In the genomic region with DNA sequence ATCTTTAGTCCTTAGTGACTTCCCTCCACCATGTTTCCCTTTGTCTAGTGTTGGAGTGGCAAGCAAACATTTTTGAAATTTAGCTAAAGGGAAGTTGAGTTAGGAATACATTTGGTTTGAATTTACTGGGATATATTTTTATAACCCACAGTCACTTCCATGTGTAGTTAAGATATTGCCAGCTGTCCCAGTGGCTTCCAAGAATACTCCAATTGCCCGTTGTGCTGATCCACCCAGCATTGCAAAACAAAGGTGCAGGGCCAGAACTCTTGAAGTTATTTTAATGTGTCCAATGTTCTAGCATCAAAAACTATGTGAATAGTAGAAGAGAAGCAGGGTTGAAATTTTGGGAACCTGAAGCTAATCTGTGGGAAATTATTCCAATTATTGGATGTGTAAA, we compare ENCODE assay signal across 22 cellular contexts. TPM values are rescaled to one million over a fixed set of nuclear protein-coding genes. Genes with fewer than 3 reads are reported as not detected.
DNase-seq lines count a peak whose midpoint lies in the region; ATAC-seq and TF ChIP-seq lines count a peak whose summit lies in the region.
"Had no signal": no experiment of that assay in that cellular context is flagged by ENCODE, and none has a peak within 500 bp of the region (broad histone marks: within the 10 kb centered on the region; RNA-seq: fewer than 3 reads in every experiment).

No MANE protein-coding gene starts in this region.

- H3K9ac ChIP-seq in OCI-LY1 (ENCODE audit: low read length) = no peak overlapping the region

- DNase-seq in CD8-positive, alpha-beta memory T cell = no peak
- peak; percentile 82 for DNase-seq in fibroblast of gingiva (ENCODE audit: low read depth)
- peak; percentile 60 to 74 for DNase-seq in gastrocnemius medialis
- no peak for DNase-seq in activated naive CD8-positive, alpha-beta T cell treated with anti-CD3 and anti-CD28 coated beads for 36 hours
- DNase-seq: ACHN, DMS 273 treated with DMSO at 0.1 percent for 48 hours, H9, IMR-90, Kasumi-1, MG63, NCI-H1048, NCI-H1436, NCI-H1930, NCI-H226, NCI-H524, NCI-H82, PC-3, RPMI8226 had no signal

- no peaks in the 10 kb centered on the region for H3K9me3 Mint-ChIP-seq in CD8-positive, alpha-beta memory T cell
- H3K9me3 Mint-ChIP-seq in activated naive CD8-positive, alpha-beta T cell treated with anti-CD3 and anti-CD28 coated beads for 36 hours = no peaks in the 10 kb centered on the region
- H3K9me3 Mint-ChIP-seq: CD14-positive monocyte, H9 had no signal

- no peaks in the 10 kb centered on the region for H3K27me3 ChIP-seq in CD8-positive, alpha-beta memory T cell (ENCODE audit: insufficient read depth, low read length, poor library complexity, severe bottlenecking)
- no peaks in the 10 kb centered on the region for H3K27me3 ChIP-seq in OCI-LY1 (ENCODE audit: insufficient read depth, low read length)
- no peaks in the 10 kb centered on the region for H3K27me3 ChIP-seq in gastrocnemius medialis
- H3K27me3 ChIP-seq: MG63 had no signal

- no peak overlapping the region for H3K4me3 ChIP-seq in CD8-positive, alpha-beta memory T cell (ENCODE audit: low read length)
- H3K4me3 ChIP-seq in OCI-LY1 (ENCODE audit: low read depth, low read length, poor library complexity, severe bottlenecking) (no peak overlapping the region), gastrocnemius medialis (no peak overlapping the region)
- H3K4me3 ChIP-seq: MG63 had no signal

- H3K4me2 ChIP-seq in OCI-LY1 (ENCODE audit: low read length) = no peak overlapping the region

- TF ChIP-seq CTCF in OCI-LY1 (IDR thresholded peaks at IDR 0.05; ENCODE audit: low read length) = no peak
- TF ChIP-seq CTCF in gastrocnemius medialis (IDR thresholded peaks at IDR 0.05 in 4 of 5, conservative IDR thresholded peaks at IDR 0.05 in 1 of 5) = no peak

- peaks cover 0 to 2% of the 10 kb centered on the region in 2 donors for H3K27me3 Mint-ChIP-seq in CD8-positive, alpha-beta memory T cell
- H3K27me3 Mint-ChIP-seq in activated naive CD8-positive, alpha-beta T cell treated with anti-CD3 and anti-CD28 coated beads for 36 hours = no peaks in the 10 kb centered on the region

- no peak overlapping the region for H2AFZ ChIP-seq in OCI-LY1 (ENCODE audit: low read length)

- in situ Hi-C loops in gastrocnemius medialis (cut with MboI; ENCODE audit: low sequenced_read_pairs in 4 of 4) = loop anchor here in 2 of 4 donors (10.0 kb wide), 1 partner anchor 66 kb away; the partner anchor contains the start of genes ECD (in 2 of the 2) and FAM149B1 (in 2 of the 2)

- CTCF ChIA-PET in CD8-positive, alpha-beta memory T cell (lab: Charles Lee) = interaction anchor here (0.7 to 8.3 kb wide), 3 partner anchors 61 to 312 kb away, joined by 3 to 105 read pairs (median 3); partner anchors contain the start of gene DNAJC9

- H3F3A ChIP-seq in OCI-LY1 (ENCODE audit: insufficient read depth, low read length) = no peaks in the 10 kb centered on the region; the same call in 1 of the 2 replicates

- H3K4me3 Mint-ChIP-seq in CD8-positive, alpha-beta memory T cell = no peak overlapping the region
- no peak overlapping the region for H3K4me3 Mint-ChIP-seq in activated naive CD8-positive, alpha-beta T cell treated with anti-CD3 and anti-CD28 coated beads for 36 hours
- H3K4me3 Mint-ChIP-seq: CD14-positive monocyte, H9 had no signal

- no peaks in the 10 kb centered on the region for H3K36me3 ChIP-seq in CD8-positive, alpha-beta memory T cell (ENCODE audit: insufficient read depth, low read length)
- H3K36me3 ChIP-seq in OCI-LY1 (ENCODE audit: insufficient read depth, low read length) (no peaks in the 10 kb centered on the region), gastrocnemius medialis (no peaks in the 10 kb centered on the region)
- H3K36me3 ChIP-seq: MG63 had no signal

- H3K36me3 Mint-ChIP-seq in CD8-positive, alpha-beta memory T cell = peaks cover 0 to 19% (median 2%) of the 10 kb centered on the region in 3 donors
- peaks cover 9% of the 10 kb centered on the region for H3K36me3 Mint-ChIP-seq in activated naive CD8-positive, alpha-beta T cell treated with anti-CD3 and anti-CD28 coated beads for 36 hours

- H3K9me3 ChIP-seq in CD8-positive, alpha-beta memory T cell (ENCODE audit: low read length) = no peaks in the 10 kb centered on the region
- no peaks in the 10 kb centered on the region for H3K9me3 ChIP-seq in OCI-LY1 (ENCODE audit: low read length)
- no peaks in the 10 kb centered on the region for H3K9me3 ChIP-seq in gastrocnemius medialis
- H3K9me3 ChIP-seq: MG63 had no signal

- H3K4me1 Mint-ChIP-seq in CD8-positive, alpha-beta memory T cell = peaks cover 18 to 24% (median 24%) of the 10 kb centered on the region in 3 donors
- peaks cover 14% of the 10 kb centered on the region for H3K4me1 Mint-ChIP-seq in activated naive CD8-positive, alpha-beta T cell treated with anti-CD3 and anti-CD28 coated beads for 36 hours

- POLR2A ChIA-PET in CD8-positive, alpha-beta memory T cell (lab: Charles Lee) = no interaction called here

- H3K79me2 ChIP-seq in OCI-LY1 (ENCODE audit: insufficient read depth, low read length) = peaks cover 17% of the 10 kb centered on the region

- peak overlapping the region in 4 of 8 donors; percentile 14 to 64 (median 36) for H3K27ac Mint-ChIP-seq in CD8-positive, alpha-beta memory T cell
- no peak overlapping the region for H3K27ac Mint-ChIP-seq in activated naive CD8-positive, alpha-beta T cell treated with anti-CD3 and anti-CD28 coated beads for 36 hours
- H3K27ac Mint-ChIP-seq: CD14-positive monocyte had no signal

- H3K9me2 ChIP-seq in OCI-LY1 (ENCODE audit: low read depth, low read length) = no peaks in the 10 kb centered on the region

- H3K4me1 ChIP-seq in CD8-positive, alpha-beta memory T cell (ENCODE audit: insufficient read depth, low read length) = peaks cover 11% of the 10 kb centered on the region
- H3K4me1 ChIP-seq in OCI-LY1 (ENCODE audit: insufficient read depth, low read length, severe bottlenecking) (peaks cover 24% of the 10 kb centered on the region), gastrocnemius medialis (peaks cover 34 to 43% of the 10 kb centered on the region in 2 donors)

- ATAC-seq in gastrocnemius medialis (peak; percentile 61 to 68), HG03469 (IDR thresholded peaks at IDR 0.05; ENCODE audit: unreplicated experiment) (no peak), GM19467 (IDR thresholded peaks at IDR 0.05; ENCODE audit: unreplicated experiment) (no peak)
- ATAC-seq: PC-3 had no signal

- TF ChIP-seq POLR2A in gastrocnemius medialis (IDR thresholded peaks at IDR 0.05) = no peak

- intact Hi-C loops in gastrocnemius medialis (cut with DNase I; ENCODE audit: low total_unique reads) = loop anchor here (5.0 kb wide), 1 partner anchor 153 kb away; the partner anchor contains the start of gene MRPS16

- no peaks in the 10 kb centered on the region for H4K20me1 ChIP-seq in OCI-LY1 (ENCODE audit: insufficient read depth, low read length)

- peak overlapping the region; percentile 38 for H3K27ac ChIP-seq in CD8-positive, alpha-beta memory T cell (ENCODE audit: low read depth, low read length)
- H3K27ac ChIP-seq in OCI-LY1 (ENCODE audit: low read depth, low read length, poor library complexity, severe bottlenecking) (peak overlapping the region; percentile 4), gastrocnemius medialis (peak overlapping the region; percentile 91 to 100 (median 96))

RNA-seq across cellular contexts. Expression of gene P4HA1, which starts 2.5 kb away (rescaled TPM):
- total RNA-seq in CD8-positive, alpha-beta memory T cell = 10 to 100 TPM; 28.7 to 31.9 TPM
- 23.3 TPM for polyA plus RNA-seq in CD8-positive, alpha-beta memory T cell
- 100 to 1,000 TPM in 3 of 4 donors, 10 to 100 TPM in 1; 65.3 to 348 (median 217) TPM for total RNA-seq in gastrocnemius medialis
- 10 to 100 TPM; 44.5 to 45.4 TPM for total RNA-seq in activated naive CD8-positive, alpha-beta T cell treated with anti-CD3 and anti-CD28 coated beads for 36 hours

RNA-seq across cellular contexts. Expression of gene NUDT13, which starts 11.1 kb away (rescaled TPM):
- total RNA-seq in CD8-positive, alpha-beta memory T cell = 1 to 10 TPM; 1.7 TPM
- 0.85 TPM for polyA plus RNA-seq in CD8-positive, alpha-beta memory T cell
- total RNA-seq in gastrocnemius medialis = 1 to 10 TPM; 1.7 to 5.3 (median 2.0) TPM
- 1 to 10 TPM; 1.2 to 1.4 TPM for total RNA-seq in activated naive CD8-positive, alpha-beta T cell treated with anti-CD3 and anti-CD28 coated beads for 36 hours

Comparison
In these comparisons a context has a peak if more than half of its experiments do, and no peak if none do; other contexts are left out.
1. DNase-seq: peak in fibroblast of gingiva (single experiment) and gastrocnemius medialis (2 of 2); none in CD8-positive, alpha-beta memory T cell (0 of 5) and activated naive CD8-positive, alpha-beta T cell treated with anti-CD3 and anti-CD28 coated beads for 36 hours (single experiment).
2. H3K27ac ChIP-seq: peak in every context shown above with its lines; median percentile 96 in gastrocnemius medialis; 38 in CD8-positive, alpha-beta memory T cell; 4 in OCI-LY1.
3. ATAC-seq: peak in gastrocnemius medialis (2 of 2); none in HG03469 (single experiment) and GM19467 (single experiment).